In the genomic region with DNA sequence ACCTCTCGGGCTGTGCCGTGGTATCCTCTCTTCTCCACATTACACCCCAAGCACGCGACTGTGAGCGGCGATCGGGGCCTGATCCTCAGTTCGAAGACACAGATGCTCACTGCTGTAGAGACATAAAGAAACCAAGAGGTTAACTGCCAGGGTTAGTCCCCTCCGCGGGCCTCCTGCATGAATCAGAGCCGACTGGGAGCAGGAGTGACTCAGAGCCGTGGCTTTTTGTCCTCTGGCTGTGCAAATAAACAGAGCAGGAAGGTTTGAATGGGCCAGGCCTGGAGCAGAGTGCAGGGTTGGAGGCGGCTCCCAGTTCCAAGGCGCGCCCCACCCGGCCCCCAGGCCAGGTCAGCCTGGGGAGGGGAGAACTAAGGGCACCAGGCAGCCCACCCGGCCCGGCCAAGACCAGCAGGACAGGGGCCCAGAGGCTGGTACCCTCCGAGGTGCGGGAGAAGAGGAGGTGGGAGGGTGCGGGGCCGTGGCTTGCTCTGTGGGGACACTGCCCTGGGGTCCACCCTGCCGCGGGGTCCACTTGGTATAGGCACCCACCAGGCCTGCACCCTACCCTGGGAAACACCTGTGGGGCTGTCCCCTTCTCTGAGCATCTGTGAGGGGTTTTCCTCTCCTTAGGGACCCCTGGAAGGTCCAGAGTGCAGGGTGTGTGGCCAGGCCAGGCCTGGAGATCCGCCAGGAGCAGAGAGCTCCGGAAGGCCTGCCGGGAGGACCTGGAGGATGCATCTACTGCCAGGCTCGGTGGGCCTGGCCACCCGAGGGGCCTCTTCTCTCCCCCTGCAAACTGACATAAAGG, we compare ENCODE assay signal across 1 cellular context.
TF ChIP-seq lines count a peak whose summit lies in the region.

No MANE protein-coding gene starts in this region.

TF ChIP-seq in IMR-90, 13 proteins besides CTCF, POLR2A, EP300 and RAD21 (continued from another document):
- TF ChIP-seq, protein P1, sequence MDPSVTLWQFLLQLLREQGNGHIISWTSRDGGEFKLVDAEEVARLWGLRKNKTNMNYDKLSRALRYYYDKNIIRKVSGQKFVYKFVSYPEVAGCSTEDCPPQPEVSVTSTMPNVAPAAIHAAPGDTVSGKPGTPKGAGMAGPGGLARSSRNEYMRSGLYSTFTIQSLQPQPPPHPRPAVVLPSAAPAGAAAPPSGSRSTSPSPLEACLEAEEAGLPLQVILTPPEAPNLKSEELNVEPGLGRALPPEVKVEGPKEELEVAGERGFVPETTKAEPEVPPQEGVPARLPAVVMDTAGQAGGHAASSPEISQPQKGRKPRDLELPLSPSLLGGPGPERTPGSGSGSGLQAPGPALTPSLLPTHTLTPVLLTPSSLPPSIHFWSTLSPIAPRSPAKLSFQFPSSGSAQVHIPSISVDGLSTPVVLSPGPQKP (IDR thresholded peaks at IDR 0.05; ENCODE audit: borderline replicate concordance, low read depth, low read length) = no peak
- TF ChIP-seq FOS (IDR thresholded peaks at IDR 0.05; ENCODE audit: low read depth, low read length) (peak; percentile 100), CHD1 (IDR thresholded peaks at IDR 0.05; ENCODE audit: low read depth, low read length) (no peak), SMC3 (IDR thresholded peaks at IDR 0.05; ENCODE audit: low read depth, low read length) (0 out of 2 replicates have a peak, but pooled peaks have one; percentile 3), RCOR1 (IDR thresholded peaks at IDR 0.05; ENCODE audit: insufficient replicate concordance, low read length) (peak; percentile 76), MXI1 (IDR thresholded peaks at IDR 0.05; ENCODE audit: borderline replicate concordance, low read depth, low read length) (peak; percentile 53; the same call in 1 of the 2 replicates)
